8 cellular contexts compared by ENCODE assay signal in genomic region chr7:129188892-129189660, GRCh38. TPM values are rescaled to one million over a fixed set of nuclear protein-coding genes. Genes with fewer than 3 reads are reported as not detected.
DNase-seq lines count a peak whose midpoint lies in the region; TF ChIP-seq lines count a peak whose summit lies in the region.

No MANE protein-coding gene starts in this region.

- H3K4me1 ChIP-seq in SJSA1 (replicated peaks) (peaks cover 11% of the 10 kb centered on the region), ovary (ENCODE audit: insufficient read depth) (peaks cover 3% of the 10 kb centered on the region)

- TF ChIP-seq POLR2A in ovary (IDR thresholded peaks at IDR 0.05) = no peak

- H3K27ac ChIP-seq in SJSA1 (no peak overlapping the region), ovary (peak overlapping the region; percentile 77 to 78)

- no peak for TF ChIP-seq CTCF in foreskin fibroblast (IDR thresholded peaks at IDR 0.05; ENCODE audit: low read depth, low read length)
- TF ChIP-seq CTCF in ovary (IDR thresholded peaks at IDR 0.05) = no peak

- H3K27me3 ChIP-seq in SJSA1 (replicated peaks) (peaks cover 3% of the 10 kb centered on the region; the same call in 1 of the 2 replicates), ovary (no peaks in the 10 kb centered on the region)

- intact Hi-C loops in ovary (cut with DNase I) = no loop called here

- WGBS in ovary, 3 donors = 0 to 1% (median 0%) methylated on average over 58 to 83 of the region's 83 CpGs

- DNase-seq in NCI-H2227 (lab: John Stamatoyannopoulos, UW; ENCODE audit: unreplicated experiment) (peak; percentile 59), NCI-H2227 treated with DMSO at 0.1 percent for 48 hours (lab: John Stamatoyannopoulos, UW) (no peak), SJSA1 (ENCODE audit: low read depth in 1 of 2, low spot score in 2 of 2) (no peak), foreskin fibroblast (peak in 1 of 2 donors; percentile 38), ovary (peak; percentile 22 to 59 (median 51)), inferior parietal cortex (ENCODE audit: extremely low spot score) (no peak), NCI-H2196 (lab: John Stamatoyannopoulos, UW; ENCODE audit: unreplicated experiment) (no peak), NCI-H1694 (lab: John Stamatoyannopoulos, UW) (no peak)

- H3K4me3 ChIP-seq in SJSA1 (peak overlapping the region; percentile 78), foreskin fibroblast (ENCODE audit: low read depth in 1 of 2, low read length in 2 of 2) (peak overlapping the region; percentile 51 to 62), ovary (peak overlapping the region; percentile 88)

- TF ChIP-seq EP300 in ovary (IDR thresholded peaks at IDR 0.05) = no peak

- H3K9me3 ChIP-seq in SJSA1 (replicated peaks) (peaks cover 6% of the 10 kb centered on the region; the same call in 1 of the 2 replicates), ovary (no peaks in the 10 kb centered on the region)

- peaks cover 4% of the 10 kb centered on the region; the same call in 1 of the 2 replicates for H3K36me3 ChIP-seq in SJSA1
- H3K36me3 ChIP-seq in ovary = no peaks in the 10 kb centered on the region

RNA-seq across cellular contexts. Expression of gene SMO, which starts 0.6 kb away (rescaled TPM):
- 11.5 and 14.3 TPM in 2 replicates for total RNA-seq in SJSA1 (2014; rRNA removed; shearing (Covaris generic))
- total RNA-seq in ovary = 10 to 100 TPM; 19.6 to 47.8 (median 36.9) TPM
- polyA plus RNA-seq in ovary = 10 to 100 TPM; 14.3 to 28.4 TPM

RNA-seq across cellular contexts. Expression of gene AHCYL2, which starts 35.8 kb away (rescaled TPM):
- total RNA-seq in SJSA1 (2014; rRNA removed; shearing (Covaris generic)) = 6.6 and 10.3 TPM in 2 replicates
- total RNA-seq in ovary = 10 to 100 TPM; 12.6 to 25.8 (median 17.2) TPM
- polyA plus RNA-seq in ovary = 10 to 100 TPM in 1 of 2 donors, 1 to 10 TPM in 1; 8.7 to 19.3 TPM

RNA-seq across cellular contexts. Expression of gene TSPAN33, which starts 44.6 kb away (rescaled TPM):
- 0.19 and 0.82 TPM in 2 replicates for total RNA-seq in SJSA1 (2014; rRNA removed; shearing (Covaris generic))
- total RNA-seq in ovary = 1 to 10 TPM; 1.7 to 6.5 (median 5.7) TPM
- polyA plus RNA-seq in ovary = 1 to 10 TPM; 8.9 to 9.3 TPM

Comparison
In these comparisons a context has a peak if more than half of its experiments do, and no peak if none do; other contexts are left out.
1. DNase-seq: peak in NCI-H2227 (single experiment) and ovary (5 of 5); none in NCI-H2227 treated with DMSO at 0.1 percent for 48 hours (single experiment), SJSA1 (0 of 2), inferior parietal cortex (single experiment), NCI-H2196 (single experiment) and NCI-H1694 (single experiment).
2. Peak in every context shown above with its lines, with median percentiles within 50 percentile points of each other: H3K4me3 ChIP-seq.